ENCODE assay signal across 37 cellular contexts in genomic region chr20:37611346-37611745, GRCh38.
A peak's percentile ranks its signal among the peaks of the same experiment; 100 is the strongest.
DNase-seq lines count a peak whose midpoint lies in the region; ATAC-seq, FAIRE-seq and TF ChIP-seq lines count a peak whose summit lies in the region.
"Had no signal": no experiment of that assay in that cellular context is flagged by ENCODE, and none has a peak within 500 bp of the region (broad histone marks: within the 10 kb centered on the region; RNA-seq: fewer than 3 reads in every experiment).

No MANE protein-coding gene starts in this region.

- TF ChIP-seq POLR2A in K562 (conservative IDR thresholded peaks at IDR 0.05), result no peak
- no peak for TF ChIP-seq POLR2A in HepG2 (IDR thresholded peaks at IDR 0.05; ENCODE audit: insufficient read depth in 1 of 2, low read depth in 2 of 2, low read length in 2 of 2)
- TF ChIP-seq POLR2A in heart left ventricle (IDR thresholded peaks at IDR 0.05), result no peak

- TF ChIP-seq RAD21 in K562 (CRISPR knock-in tag; conservative IDR thresholded peaks at IDR 0.05 in 1 of 2, IDR thresholded peaks at IDR 0.05 in 1 of 2), result no peak
- no peak for TF ChIP-seq RAD21 in HepG2 (CRISPR knock-in tag; IDR thresholded peaks at IDR 0.05)

- H3K27ac ChIP-seq in HEK293 (ENCODE audit: extremely low read depth, low read depth, low read length) (no peak overlapping the region), RWPE2 (ENCODE audit: poor library complexity, severe bottlenecking) (no peak overlapping the region), K562 (ENCODE audit: extremely low read depth, low read depth, low read length) (no peak overlapping the region), HepG2 (ENCODE audit: extremely low read length, insufficient read depth, low read length) (no peak overlapping the region), heart left ventricle (no peak overlapping the region)
- H3K27ac ChIP-seq: 22Rv1; A549; BLaER1; BLaER1 treated with 17β-estradiol and CSF1 and Interleukin-3, amounts not matched to agents 10 nM and 100 nM; C4-2B had no signal

- H3K79me2 ChIP-seq in K562 (ENCODE audit: control insufficient read depth, insufficient read depth, low read length), result no peaks in the 10 kb centered on the region
- no peaks in the 10 kb centered on the region for H3K79me2 ChIP-seq in HepG2 (ENCODE audit: insufficient read depth, low read length)

- H3K9ac ChIP-seq in K562 (ENCODE audit: insufficient read depth in 1 of 2, low read depth in 2 of 2, low read length in 2 of 2) (no peak overlapping the region), HepG2 (ENCODE audit: insufficient read depth, low read depth, low read length) (no peak overlapping the region)
- H3K9ac ChIP-seq: BLaER1; BLaER1 treated with 17β-estradiol and CSF1 and Interleukin-3, amounts not matched to agents 10 nM and 100 nM had no signal

- no peak for DNase-seq in T-helper 1 cell
- DNase-seq in RWPE2 (ENCODE audit: low spot score), result peak; percentile 63
- no peak for DNase-seq in K562 (ENCODE audit: extremely low read depth in 1 of 4, low spot score in 3 of 4)
- no peak for DNase-seq in HepG2 (ENCODE audit: low spot score)
- no peak for DNase-seq in pons (ENCODE audit: low spot score)
- no peak for DNase-seq in heart left ventricle
- DNase-seq: 8988T; ACHN; AML-193; BE2C; C1 segment of cervical spinal cord; Caco-2; Calu3; CD4-positive, alpha-beta memory T cell; CD4-positive, alpha-beta T cell; CD4-positive, CD25-positive, alpha-beta regulatory T cell; CD8-positive, alpha-beta memory T cell; CD8-positive, alpha-beta T cell; COR-L47; DMS 273 treated with DMSO at 0.1 percent for 48 hours; DMS153; DMS53; DMS79; DMS79 treated with DMSO at 0.1 percent for 48 hours; DND-41; EL had no signal

- H3K4me3 Mint-ChIP-seq in T-helper 1 cell treated with Interleukin-12 subunit alpha and Interleukin-12 subunit beta and Interleukin-4 antibody, amounts not matched to agents 30 μg/mL and 1 μg/mL, for 36 hours, result no peak overlapping the region
- H3K4me3 Mint-ChIP-seq: B cell; CD14-positive monocyte; CD4-positive, alpha-beta memory T cell; CD4-positive, alpha-beta T cell; CD4-positive, CD25-positive, alpha-beta regulatory T cell; CD8-positive, alpha-beta memory T cell; CD8-positive, alpha-beta T cell had no signal

- WGBS in K562 (ENCODE audit: insufficient coverage, low coverage, missing lambda C conversion rate), result 0% methylated on average over 9 of the region's 9 CpGs
- WGBS in HepG2 (ENCODE audit: low lambda C conversion rate), result 48% methylated on average over 9 of the region's 9 CpGs
- WGBS in heart left ventricle, 4 donors, result 73 to 84% (median 80%) methylated on average over 9 of the region's 9 CpGs

- H3K36me3 ChIP-seq in HEK293 (ENCODE audit: control insufficient read depth in 2 of 2, insufficient read depth in 1 of 2, low read length in 2 of 2) (no peaks in the 10 kb centered on the region), RWPE2 (ENCODE audit: low read depth) (no peaks in the 10 kb centered on the region), K562 (ENCODE audit: control insufficient read depth, insufficient read depth, low read length) (no peaks in the 10 kb centered on the region), HepG2 (replicated peaks in 1 of 2; ENCODE audit: control insufficient read depth in 1 of 2, insufficient read depth in 2 of 2, low read length in 2 of 2) (no peaks in the 10 kb centered on the region), heart left ventricle (no peaks in the 10 kb centered on the region)
- H3K36me3 ChIP-seq: BE2C; BLaER1; BLaER1 treated with 17β-estradiol and CSF1 and Interleukin-3, amounts not matched to agents 10 nM and 100 nM had no signal

- H3K4me3 ChIP-seq in HEK293 (ENCODE audit: low read depth, low read length) (no peak overlapping the region), RWPE2 (ENCODE audit: severe bottlenecking) (no peak overlapping the region), K562 (no peak overlapping the region), HepG2 (replicated peaks in 1 of 3; ENCODE audit: insufficient read depth in 1 of 3, low read depth in 2 of 3, low read length in 3 of 3) (no peak overlapping the region), heart left ventricle (no peak overlapping the region)
- H3K4me3 ChIP-seq: A549; BLaER1; BLaER1 treated with 17β-estradiol and CSF1 and Interleukin-3, amounts not matched to agents 10 nM and 100 nM had no signal

- FAIRE-seq in K562 (lab: Jason Lieb, UNC) (no peak), HepG2 (lab: Jason Lieb, UNC) (no peak)
- FAIRE-seq: A204.1, A549, D721Med had no signal

- H4K20me1 ChIP-seq in K562 (replicated peaks; ENCODE audit: control insufficient read depth, insufficient read depth, low read length) (peaks cover 5% of the 10 kb centered on the region; the same call in 1 of the 2 replicates), HepG2 (ENCODE audit: insufficient read depth, low read length) (no peaks in the 10 kb centered on the region)
- H4K20me1 ChIP-seq: BLaER1; BLaER1 treated with 17β-estradiol and CSF1 and Interleukin-3, amounts not matched to agents 10 nM and 100 nM had no signal

- H3K4me1 ChIP-seq in HEK293 (ENCODE audit: control insufficient read depth, insufficient read depth, low read length) (no peaks in the 10 kb centered on the region), RWPE2 (ENCODE audit: insufficient read depth, poor library complexity, severe bottlenecking) (no peaks in the 10 kb centered on the region), K562 (replicated peaks in 1 of 2; ENCODE audit: control insufficient read depth in 2 of 2, insufficient read depth in 2 of 2, low read length in 2 of 2) (no peaks in the 10 kb centered on the region), HepG2 (ENCODE audit: insufficient read depth, low read length) (peaks cover 10% of the 10 kb centered on the region), heart left ventricle (no peaks in the 10 kb centered on the region)
- H3K4me1 ChIP-seq: A549; BE2C; BLaER1; BLaER1 treated with 17β-estradiol and CSF1 and Interleukin-3, amounts not matched to agents 10 nM and 100 nM; Caco-2 had no signal

- TF ChIP-seq CTCF in HEK293 (tag by site-specific recombination; IDR thresholded peaks at IDR 0.05) (no peak), RWPE2 (IDR thresholded peaks at IDR 0.05; ENCODE audit: poor library complexity, severe bottlenecking) (no peak), K562 (IDR thresholded peaks at IDR 0.05 in 2 of 3, conservative IDR thresholded peaks at IDR 0.05 in 1 of 3; ENCODE audit: insufficient read depth in 2 of 3, low read depth in 1 of 3, low read length in 3 of 3) (no peak), HepG2 (CRISPR knock-in tag; IDR thresholded peaks at IDR 0.05) (no peak), heart left ventricle (IDR thresholded peaks at IDR 0.05) (no peak)

- peak overlapping the region; percentile 26 for H3K27ac Mint-ChIP-seq in T-helper 1 cell treated with Interleukin-12 subunit alpha and Interleukin-12 subunit beta and Interleukin-4 antibody, amounts not matched to agents 30 μg/mL and 1 μg/mL, for 36 hours
- H3K27ac Mint-ChIP-seq: B cell; CD14-positive monocyte; CD4-positive, alpha-beta memory T cell; CD4-positive, alpha-beta T cell; CD8-positive, alpha-beta memory T cell; CD8-positive, alpha-beta T cell had no signal

- intact Hi-C loops in K562 (cut with micrococcal nuclease) (no loop called here), HepG2 (cut with micrococcal nuclease; ENCODE audit: unreplicated experiment) (no loop called here), heart left ventricle (cut with DNase I) (loop anchor here in 1 of 10 donors (10.0 kb wide), 1 partner anchor 643 kb away; no protein-coding TSS in a partner anchor)

- no TSS peak for BruUV-seq in K562 (replicated peaks; lab: Mats Ljungman, UMichigan)
- no TSS peak for BruUV-seq in HepG2 (replicated peaks; lab: Mats Ljungman, UMichigan)

- H3K4me1 Mint-ChIP-seq in T-helper 1 cell treated with Interleukin-12 subunit alpha and Interleukin-12 subunit beta and Interleukin-4 antibody, amounts not matched to agents 30 μg/mL and 1 μg/mL, for 36 hours (ENCODE audit: low read depth), result no peaks in the 10 kb centered on the region
- H3K4me1 Mint-ChIP-seq: B cell; CD14-positive monocyte; CD4-positive, alpha-beta memory T cell; CD4-positive, CD25-positive, alpha-beta regulatory T cell; CD8-positive, alpha-beta memory T cell had no signal

- H3K4me2 ChIP-seq in K562 (ENCODE audit: insufficient read depth, low read length) (no peak overlapping the region), HepG2 (ENCODE audit: low read depth, low read length) (no peak overlapping the region)
- H3K4me2 ChIP-seq: A549; BLaER1; BLaER1 treated with 17β-estradiol and CSF1 and Interleukin-3, amounts not matched to agents 10 nM and 100 nM had no signal

- H3K9me3 Mint-ChIP-seq in T-helper 1 cell treated with Interleukin-12 subunit alpha and Interleukin-12 subunit beta and Interleukin-4 antibody, amounts not matched to agents 30 μg/mL and 1 μg/mL, for 36 hours, result no peaks in the 10 kb centered on the region
- H3K9me3 Mint-ChIP-seq: CD4-positive, alpha-beta T cell; CD8-positive, alpha-beta T cell had no signal

- TF ChIP-seq EP300 in K562 (IDR thresholded peaks at IDR 0.05; ENCODE audit: low read length) (no peak), HepG2 (IDR thresholded peaks at IDR 0.05; ENCODE audit: low read depth in 2 of 2, low read length in 2 of 2) (no peak), HepG2 (CRISPR knock-in tag; IDR thresholded peaks at IDR 0.05; ENCODE audit: borderline replicate concordance) (no peak)

- H3K27me3 ChIP-seq in RWPE2 (ENCODE audit: insufficient read depth, poor library complexity, severe bottlenecking) (peaks cover 7% of the 10 kb centered on the region), K562 (ENCODE audit: control insufficient read depth in 2 of 2, insufficient read depth in 2 of 2, low read length in 2 of 2) (peaks cover 0 to 13% of the 10 kb centered on the region in 2 experiments; a peak in 3 of 5 replicates), HepG2 (ENCODE audit: control insufficient read depth in 1 of 2, insufficient read depth in 2 of 2, low read length in 2 of 2) (peaks cover 0 to 10% of the 10 kb centered on the region in 2 experiments; a peak in 1 of 5 replicates), heart left ventricle (peaks cover 0 to 7% (median 0%) of the 10 kb centered on the region in 9 donors)
- H3K27me3 ChIP-seq: BE2C; BLaER1; BLaER1 treated with 17β-estradiol and CSF1 and Interleukin-3, amounts not matched to agents 10 nM and 100 nM had no signal

- POLR2A ChIA-PET in HEK293 (lab: Yijun Ruan, JAX) (no interaction called here), K562 (lab: Yijun Ruan, JAX) (no interaction called here), HepG2 (lab: Yijun Ruan, JAX) (no interaction called here)

- in situ Hi-C loops in K562 (cut with MboI) (no loop called here), HepG2 (cut with HindIII; ENCODE audit: extremely low pct_ligation_motif_present, low pct_unique_long_range_greater_than_20kb) (no loop called here)

- ATAC-seq in RWPE2 (ENCODE audit: low read depth) (no peak), K562 (no peak), HepG2 (no peak), heart left ventricle (no peak)
- ATAC-seq: A549; CD8-positive, alpha-beta T cell had no signal

- peaks cover 4% of the 10 kb centered on the region for H3K27me3 Mint-ChIP-seq in T-helper 1 cell treated with Interleukin-12 subunit alpha and Interleukin-12 subunit beta and Interleukin-4 antibody, amounts not matched to agents 30 μg/mL and 1 μg/mL, for 36 hours (ENCODE audit: low read depth)

- CTCF ChIA-PET in HEK293 (lab: Yijun Ruan, JAX) (no interaction called here), K562 (lab: Yijun Ruan, JAX; ENCODE audit: low intra/inter-chr PET ratio) (no interaction called here), HepG2 (lab: Yijun Ruan, JAX; ENCODE audit: low intra/inter-chr PET ratio, low total read pairs) (no interaction called here)

- H3K9me1 ChIP-seq in K562 (ENCODE audit: control insufficient read depth, insufficient read depth, low read length), result no peaks in the 10 kb centered on the region

- no peaks in the 10 kb centered on the region for H3K36me3 Mint-ChIP-seq in T-helper 1 cell treated with Interleukin-12 subunit alpha and Interleukin-12 subunit beta and Interleukin-4 antibody, amounts not matched to agents 30 μg/mL and 1 μg/mL, for 36 hours (ENCODE audit: low read depth)
- H3K36me3 Mint-ChIP-seq: CD14-positive monocyte; CD4-positive, alpha-beta memory T cell; CD4-positive, CD25-positive, alpha-beta regulatory T cell; CD8-positive, alpha-beta memory T cell; CD8-positive, alpha-beta T cell had no signal

- no peaks in the 10 kb centered on the region for H3K9me3 ChIP-seq in HEK293 (ENCODE audit: control insufficient read depth, insufficient read depth, low read depth, low read length)
- H3K9me3 ChIP-seq in RWPE2 (ENCODE audit: severe bottlenecking), result peaks cover 4% of the 10 kb centered on the region
- H3K9me3 ChIP-seq in K562 (replicated peaks; ENCODE audit: control insufficient read depth, insufficient read depth, low read depth, low read length), result no peaks in the 10 kb centered on the region
- H3K9me3 ChIP-seq in HepG2 (ENCODE audit: low read length), result no peaks in the 10 kb centered on the region
- H3K9me3 ChIP-seq in heart left ventricle, result no peaks in the 10 kb centered on the region
- H3K9me3 ChIP-seq: A549; BE2C; BLaER1; BLaER1 treated with 17β-estradiol and CSF1 and Interleukin-3, amounts not matched to agents 10 nM and 100 nM had no signal

- no peak overlapping the region for H2AFZ ChIP-seq in K562 (ENCODE audit: low read depth, low read length)
- no peak overlapping the region for H2AFZ ChIP-seq in HepG2 (ENCODE audit: low read length)
